In the genomic region with DNA sequence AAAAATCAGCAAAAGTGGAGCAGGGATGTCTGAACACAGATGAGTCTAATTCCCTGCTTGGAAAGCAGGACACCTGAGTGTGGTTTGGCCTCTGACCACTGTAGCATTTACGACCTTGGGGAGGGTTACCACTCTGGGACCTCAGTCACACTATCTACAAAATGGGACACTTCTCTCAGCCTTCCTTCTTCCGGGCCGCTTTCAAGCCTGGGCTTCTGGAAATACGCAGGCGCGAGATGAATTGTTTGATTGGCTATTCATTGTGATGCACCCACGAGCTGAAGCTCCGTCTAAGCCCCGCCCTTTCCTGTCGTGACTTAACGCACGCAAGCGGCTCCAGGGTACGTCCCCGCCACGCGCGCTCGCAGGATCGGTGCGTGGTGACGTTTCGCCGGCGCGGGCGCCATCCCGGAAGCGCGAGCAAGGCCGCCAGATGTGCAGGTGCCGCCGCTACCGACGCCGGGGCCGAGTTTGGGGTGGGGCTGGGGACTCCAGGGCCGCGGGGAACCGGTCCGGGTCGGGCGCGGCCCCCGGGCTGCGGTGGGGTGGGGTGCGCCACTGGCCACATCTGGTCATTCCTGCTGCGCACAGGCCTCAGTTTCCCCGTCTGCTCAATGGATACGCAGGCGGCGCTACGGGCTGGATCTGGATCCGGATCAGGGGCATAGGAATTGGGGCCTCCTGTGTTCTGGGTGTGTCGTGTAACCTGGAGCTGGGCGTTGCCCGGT, we compare ENCODE assay signal across 8 cellular contexts. TPM values are rescaled to one million over a fixed set of nuclear protein-coding genes. Genes with fewer than 3 reads are reported as not detected.
DNase-seq lines count a peak whose midpoint lies in the region; ATAC-seq, FAIRE-seq and TF ChIP-seq lines count a peak whose summit lies in the region.

A gene with protein sequence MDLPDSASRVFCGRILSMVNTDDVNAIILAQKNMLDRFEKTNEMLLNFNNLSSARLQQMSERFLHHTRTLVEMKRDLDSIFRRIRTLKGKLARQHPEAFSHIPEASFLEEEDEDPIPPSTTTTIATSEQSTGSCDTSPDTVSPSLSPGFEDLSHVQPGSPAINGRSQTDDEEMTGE (plus strand): TSS at position 397 of the 728 bp plus-strand sequence. CDS start 4,187 bp downstream, outside the sequence.

- no peak within 1 kb of the TSS for H2BK20ac ChIP-seq in H1 (ENCODE audit: low read length)

- TF ChIP-seq CTCF in GM20000 (IDR thresholded peaks at IDR 0.05; ENCODE audit: extremely low read depth, missing control alignments) (no peak), H1 (IDR thresholded peaks at IDR 0.05; ENCODE audit: control extremely low read depth in 1 of 3, insufficient read depth in 1 of 3, low read depth in 1 of 3, low read length in 3 of 3) (no peak)

- CTCF ChIA-PET in H1 (lab: Charles Lee; ENCODE audit: partially characterized antibody) = interaction anchor here (0.6 to 2.5 kb wide), 13 partner anchors 10 to 119 kb away, joined by 3 to 8 read pairs (median 5); a partner anchor contains a TSS

- peak within 1 kb of the TSS; percentile 60 for H3K4ac ChIP-seq in H1 (replicated peaks; ENCODE audit: insufficient read length, low read depth, low read length)

- H3K4me1 Mint-ChIP-seq in memory B cell = peaks cover 20% of the 10 kb centered on the region

- H3K27me3 Mint-ChIP-seq in memory B cell = no peaks in the 10 kb centered on the region

- H2AK5ac ChIP-seq in H1 (ENCODE audit: low read depth, low read length) = no peak within 1 kb of the TSS

- no peaks in the 10 kb centered on the region; the same call in 1 of the 2 replicates for H3K23me2 ChIP-seq in H1 (ENCODE audit: low read depth, low read length)

- H3K27ac Mint-ChIP-seq in memory B cell = peak within 1 kb of the TSS; percentile 95

- peak; percentile 88 for FAIRE-seq in H1 (lab: Jason Lieb, UNC)

- peaks cover 0 to 9% of the 10 kb centered on the region in 2 experiments for H4K20me1 ChIP-seq in H1 (replicated peaks in 1 of 2; ENCODE audit: control insufficient read depth in 1 of 2, insufficient read depth in 2 of 2, low read length in 2 of 2)

- peaks cover 4% of the 10 kb centered on the region for H3K79me1 ChIP-seq in H1 (ENCODE audit: low read depth, low read length)

- peak within 1 kb of the TSS; percentile 78 to 81 for H3K4me2 ChIP-seq in H1 (ENCODE audit: insufficient read depth in 1 of 2, low read depth in 2 of 2, low read length in 2 of 2)

- H2BK15ac ChIP-seq in H1 (ENCODE audit: low read length) = no peak within 1 kb of the TSS

- no peak within 1 kb of the TSS for H3K14ac ChIP-seq in H1 (ENCODE audit: insufficient read length)

- H3K9me3 Mint-ChIP-seq in memory B cell = no peaks in the 10 kb centered on the region

- DNase-seq in CMK (ENCODE audit: low read depth) = peak; percentile 89
- peak; percentile 98 for DNase-seq in GM20000 (ENCODE audit: low spot score)
- peak; percentile 97 for DNase-seq in HT1080 (ENCODE audit: low read depth)
- peak; percentile 99 for DNase-seq in NOMO-1 treated with DMSO at 0.1 percent for 48 hours (lab: John Stamatoyannopoulos, UW; ENCODE audit: unreplicated experiment)
- DNase-seq in activated CD8-positive, alpha-beta memory T cell treated with anti-CD3 and anti-CD28 coated beads for 4 hours (ENCODE audit: low read depth in 2 of 2) = peak; percentile 96 to 98
- peak; percentile 73 to 88 for DNase-seq in H1 (ENCODE audit: low read depth in 1 of 2, low spot score in 2 of 2)
- DNase-seq in memory B cell (ENCODE audit: low spot score in 2 of 2) = peak; percentile 89 to 95
- peak; percentile 95 for DNase-seq in stimulated activated CD8-positive, alpha-beta memory T cell treated with anti-CD3 and anti-CD28 coated beads, Interleukin-12 subunit alpha, Interleukin-12 subunit beta, amount 100 ng/mL, for 24 hours (ENCODE audit: extremely low read depth)

- H3K9me3 ChIP-seq in H1 (ENCODE audit: insufficient read depth in 2 of 2, low read depth in 1 of 2, low read length in 1 of 2) = no peaks in the 10 kb centered on the region

- peak within 1 kb of the TSS; percentile 48 for H3K18ac ChIP-seq in H1 (ENCODE audit: extremely low read depth, low read length)

- H3K9ac ChIP-seq in H1 (replicated peaks in 1 of 4; ENCODE audit: extremely low read depth in 1 of 4, low read depth in 3 of 4, low read length in 3 of 4) = peak within 1 kb of the TSS; percentile 25 to 59 (median 46)

- peaks cover 0 to 23% of the 10 kb centered on the region in 2 experiments; a peak in 3 of 4 replicates for H3K79me2 ChIP-seq in H1 (ENCODE audit: control insufficient read depth in 1 of 2, insufficient read depth in 2 of 2, low read length in 2 of 2)

- no peak within 1 kb of the TSS for H2BK120ac ChIP-seq in H1 (replicated peaks; ENCODE audit: low read depth, low read length)

- 0% methylated on average over 56 of the region's 57 CpGs; no CpG with 5 or more reads in 1 of the 2 experiments for WGBS in H1 (ENCODE audit: extremely low coverage in 1 of 2, insufficient coverage in 1 of 2, insufficient read length in 1 of 2, insufficient replicate concordance in 2 of 2, low coverage in 1 of 2, low lambda C conversion rate in 2 of 2, missing lambda C conversion rate in 1 of 2), 2 experiments

- peak within 1 kb of the TSS; percentile 59 to 79 (median 70) for H3K4me3 ChIP-seq in H1 (ENCODE audit: extremely low read depth in 1 of 4, insufficient read depth in 2 of 4, low read depth in 3 of 4, low read length in 4 of 4)

- no peak within 1 kb of the TSS for H3K23ac ChIP-seq in H1 (ENCODE audit: insufficient read length)

- H2BK5ac ChIP-seq in H1 (ENCODE audit: low read depth, low read length) = peak within 1 kb of the TSS; percentile 71; the same call in 1 of the 2 replicates

- TF ChIP-seq RAD21 in H1 (IDR thresholded peaks at IDR 0.05 in 1 of 2, conservative IDR thresholded peaks at IDR 0.05 in 1 of 2; ENCODE audit: low read depth in 2 of 2, low read length in 2 of 2) = no peak

- H4K91ac ChIP-seq in H1 (replicated peaks; ENCODE audit: insufficient read length, low read length) = peak within 1 kb of the TSS; percentile 76

- H3K27ac ChIP-seq in H1 (ENCODE audit: low read depth, low read length) = 0 out of 2 replicates have a peak within 1 kb of the TSS, but pooled peaks have one; percentile 17

- H3K4me1 ChIP-seq in H1 (replicated peaks in 1 of 4; ENCODE audit: control insufficient read depth in 3 of 4, insufficient read depth in 4 of 4, low read length in 3 of 4) = no peaks in the 10 kb centered on the region; a peak in 1 of 7 replicates

- H2AFZ ChIP-seq in H1 (ENCODE audit: low read length) = no peak within 1 kb of the TSS

- H3K36me3 Mint-ChIP-seq in memory B cell = peaks cover 3% of the 10 kb centered on the region

- no peak within 1 kb of the TSS for H3K56ac ChIP-seq in H1 (replicated peaks; ENCODE audit: insufficient read length, low read depth, low read length)

- H4K8ac ChIP-seq in H1 (ENCODE audit: extremely low read depth, insufficient read depth, low read length) = peak within 1 kb of the TSS; percentile 76; the same call in 1 of the 2 replicates

- peak; percentile 97 for ATAC-seq in memory B cell (ENCODE audit: low read depth)

- H2BK12ac ChIP-seq in H1 (ENCODE audit: low read depth, low read length) = no peak within 1 kb of the TSS

- POLR2A ChIA-PET in H1 (lab: Charles Lee; ENCODE audit: partially characterized antibody) = interaction anchor here (0.7 to 2.6 kb wide), 13 partner anchors 11 to 127 kb away, joined by 3 to 23 read pairs (median 5); a partner anchor contains a TSS

- H3K36me3 ChIP-seq in H1 (ENCODE audit: control insufficient read depth in 2 of 4, insufficient read depth in 4 of 4, low read length in 3 of 4) = peaks cover 0 to 6% (median 2%) of the 10 kb centered on the region in 4 experiments; a peak in 4 of 8 replicates

- H3K4me3 Mint-ChIP-seq in memory B cell = peak within 1 kb of the TSS; percentile 90

- no peak for TF ChIP-seq EP300 in H1 (IDR thresholded peaks at IDR 0.05; ENCODE audit: borderline replicate concordance in 1 of 2, low read depth in 2 of 2, low read length in 2 of 2)

- no peaks in the 10 kb centered on the region for H3K27me3 ChIP-seq in H1 (replicated peaks in 1 of 4; ENCODE audit: control insufficient read depth in 3 of 4, extremely low read depth in 1 of 4, insufficient read depth in 3 of 4, low read length in 3 of 4)

- no peak for TF ChIP-seq POLR2A in H1 (IDR thresholded peaks at IDR 0.05; ENCODE audit: control extremely low read depth in 1 of 2, low read depth in 2 of 2, low read length in 2 of 2)

- H4K5ac ChIP-seq in H1 (ENCODE audit: insufficient read length, low read depth, low read length) = peak within 1 kb of the TSS; percentile 81

TF ChIP-seq in H1, 55 proteins besides CTCF, POLR2A, EP300 and RAD21 (continues in another document):
- TF ChIP-seq JUN (IDR thresholded peaks at IDR 0.05; ENCODE audit: low read depth, low read length) = no peak
- TF ChIP-seq NRF1 (IDR thresholded peaks at IDR 0.05; ENCODE audit: low read depth, low read length) = peak; percentile 54
- TF ChIP-seq KDM4A (IDR thresholded peaks at IDR 0.05; ENCODE audit: low read depth, low read length, severe bottlenecking) = peak; percentile 44
- TF ChIP-seq BACH1 (IDR thresholded peaks at IDR 0.05; ENCODE audit: low read length) = peak; percentile 96
- TF ChIP-seq PHF8 (conservative IDR thresholded peaks at IDR 0.05; ENCODE audit: low read depth, low read length) = peak; percentile 52
- peak; percentile 98 to 99; a peak in 3 of 4 replicates for TF ChIP-seq HDAC2 (IDR thresholded peaks at IDR 0.05; ENCODE audit: borderline replicate concordance in 1 of 2, low read depth in 2 of 2, low read length in 2 of 2)
- TF ChIP-seq KDM1A (IDR thresholded peaks at IDR 0.05; ENCODE audit: borderline replicate concordance, low read length) = peak; percentile 99
- TF ChIP-seq CREB1 (IDR thresholded peaks at IDR 0.05) = peak; percentile 68
- no peak for TF ChIP-seq CBX8 (IDR thresholded peaks at IDR 0.05; ENCODE audit: borderline replicate concordance, low read depth, low read length)
- TF ChIP-seq SUZ12 (IDR thresholded peaks at IDR 0.05; ENCODE audit: low read length) = peak; percentile 41; the same call in 1 of the 2 replicates
- 0 out of 2 replicates have a peak, but pooled peaks have one; percentile 31 for TF ChIP-seq TBP (IDR thresholded peaks at IDR 0.05; ENCODE audit: low read depth, low read length)
- peak; percentile 68 for TF ChIP-seq ASH2L (IDR thresholded peaks at IDR 0.05; ENCODE audit: low read length)

RNA-seq across cellular contexts. Expression of the gene that starts here (rescaled TPM):
- total RNA-seq in HT1080 (2014; rRNA removed; shearing (Covaris generic)) = 163 and 195 TPM in 2 replicates
- polyA plus RNA-seq in HT1080 (2015; cell fraction: cytosol; rRNA removed) = 138 and 171 TPM in 2 replicates
- polyA plus RNA-seq in HT1080 (2015; cell fraction: nucleus; rRNA removed) = 104 and 136 TPM in 2 replicates
- 113 and 115 TPM in 2 replicates for total RNA-seq in H1 (2021; fragmentation: NEBNext Ultra II Directional; extraction: Animal tissue kit (Norgen Biotek cat#: 25700))
- 267 and 305 TPM in 2 replicates for polyA plus RNA-seq in H1 (2011; rRNA removed)
- 232 TPM for polyA plus RNA-seq in H1 (2011; cell fraction: cytosol; rRNA removed)
- 245 TPM for polyA plus RNA-seq in H1 (2011; cell fraction: nucleus; rRNA removed)
- polyA plus RNA-seq in H1 (2012, experiment 1 of 2) = 126 to 174 TPM (median 161 TPM) in 4 replicates
- polyA plus RNA-seq in H1 (2012, experiment 2 of 2) = 190 TPM
- 119 TPM for polyA plus RNA-seq in H1 (2013, experiment 1 of 2)
- polyA plus RNA-seq in H1 (2013, experiment 2 of 2) = 117 TPM
- polyA minus RNA-seq in H1 (2011; rRNA and poly(A)+ RNA removed) = 123 and 134 TPM in 2 replicates
- 108 TPM for polyA minus RNA-seq in H1 (2011; cell fraction: cytosol; rRNA and poly(A)+ RNA removed)
- polyA minus RNA-seq in H1 (2011; cell fraction: nucleus; rRNA and poly(A)+ RNA removed) = 57.9 TPM

Comparison
In these comparisons a context has a peak if more than half of its experiments do, and no peak if none do; other contexts are left out.
1. Peak in every context shown above with its lines: DNase-seq, ATAC-seq, H3K4me3 ChIP-seq and H3K27ac ChIP-seq.